ENCODE assay signal across 10 cellular contexts in the genomic region with DNA sequence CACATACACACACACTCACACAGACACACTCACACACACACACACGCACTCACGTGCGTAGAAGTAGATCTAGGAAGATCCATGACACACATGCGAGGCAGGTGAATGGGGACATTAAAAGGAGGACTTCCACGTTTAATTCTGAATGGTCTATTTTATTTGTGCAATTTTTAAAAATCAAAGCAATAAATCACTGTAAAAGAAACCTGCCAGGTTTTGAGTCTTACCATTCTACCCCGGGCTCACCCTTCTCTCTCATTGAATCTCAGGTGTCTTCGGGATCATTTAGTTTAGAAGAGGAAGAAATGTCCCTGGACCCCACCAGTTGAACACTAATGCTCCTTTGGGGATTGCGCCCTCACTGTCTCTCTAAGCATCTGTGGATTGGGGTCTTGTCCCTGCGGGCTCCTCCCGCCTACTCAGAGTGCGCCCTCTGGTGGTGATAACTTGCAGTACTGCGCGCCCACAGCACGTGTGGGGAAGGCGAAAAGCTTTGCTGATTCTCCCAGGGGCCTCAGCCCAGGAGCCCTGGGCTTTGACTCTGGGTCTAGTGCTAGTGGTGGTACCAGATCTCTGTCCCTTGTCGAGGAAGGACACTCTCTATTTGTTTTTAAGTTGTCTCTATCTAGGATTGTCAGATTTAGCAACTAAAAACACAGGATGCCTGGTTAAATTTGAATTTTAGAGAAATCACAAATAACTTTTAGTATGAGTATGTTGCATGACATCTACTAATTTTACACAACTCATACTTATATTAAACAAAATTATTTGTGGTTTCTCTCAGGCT. TPM values are rescaled to one million over a fixed set of nuclear protein-coding genes. Genes with fewer than 3 reads are reported as not detected.
DNase-seq lines count a peak whose midpoint lies in the region; ATAC-seq and TF ChIP-seq lines count a peak whose summit lies in the region.
"Had no signal": no experiment of that assay in that cellular context is flagged by ENCODE, and none has a peak within 500 bp of the region (broad histone marks: within the 10 kb centered on the region; RNA-seq: fewer than 3 reads in every experiment).

No MANE protein-coding gene starts in this region.

- POLR2A ChIA-PET in activated CD8-positive, alpha-beta T cell treated with anti-CD3 and anti-CD28 coated beads for 36 hours (lab: Charles Lee) = interaction anchor here (0.6 kb wide), 1 partner anchor 10 kb away, joined by 3 read pairs; no protein-coding TSS in a partner anchor

- CTCF ChIA-PET in activated CD8-positive, alpha-beta T cell treated with anti-CD3 and anti-CD28 coated beads for 36 hours (lab: Charles Lee) = interaction anchor here (0.5 to 1.5 kb wide), 7 partner anchors 12 to 341 kb away, joined by 3 to 4 read pairs (median 3); no protein-coding TSS in a partner anchor

- TF ChIP-seq CTCF in activated CD8-positive, alpha-beta T cell treated with anti-CD3 and anti-CD28 coated beads for 36 hours (IDR thresholded peaks at IDR 0.05) = peak; percentile 75
- TF ChIP-seq CTCF in esophagus squamous epithelium (IDR thresholded peaks at IDR 0.05) (peak in 5 of 6 experiments; percentile 34 to 67 (median 45)), retinal pigment epithelial cell (conservative IDR thresholded peaks at IDR 0.05; ENCODE audit: low read depth, low read length) (peak; percentile 90)

- peaks cover 3% of the 10 kb centered on the region for H3K36me3 Mint-ChIP-seq in activated CD8-positive, alpha-beta T cell treated with anti-CD3 and anti-CD28 coated beads for 36 hours (ENCODE audit: low read depth)

- peaks cover 3% of the 10 kb centered on the region for H3K27me3 Mint-ChIP-seq in activated CD8-positive, alpha-beta T cell treated with anti-CD3 and anti-CD28 coated beads for 36 hours

- H3K9me3 Mint-ChIP-seq in activated CD8-positive, alpha-beta T cell treated with anti-CD3 and anti-CD28 coated beads for 36 hours = peaks cover 22% of the 10 kb centered on the region

- H3K27ac Mint-ChIP-seq in activated CD8-positive, alpha-beta T cell treated with anti-CD3 and anti-CD28 coated beads for 36 hours = no peak overlapping the region

- peak; percentile 65 for ATAC-seq in activated CD8-positive, alpha-beta T cell treated with anti-CD3 and anti-CD28 coated beads for 36 hours
- ATAC-seq in GM19035 (IDR thresholded peaks at IDR 0.05; ENCODE audit: unreplicated experiment) = no peak
- ATAC-seq: naive thymus-derived CD8-positive, alpha-beta T cell had no signal

- peak; percentile 66 for DNase-seq in GM03348 (ENCODE audit: low spot score)
- DNase-seq in Jurkat, Clone E6-1 (ENCODE audit: low read depth, low spot score) = peak; percentile 41
- peak; percentile 67 for DNase-seq in activated CD8-positive, alpha-beta T cell treated with anti-CD3 and anti-CD28 coated beads for 36 hours
- DNase-seq in esophagus squamous epithelium (lab: John Stamatoyannopoulos, UW) = no peak
- DNase-seq in retinal pigment epithelial cell (ENCODE audit: low read depth) = no peak
- no peak for DNase-seq in cortex of kidney (lab: John Stamatoyannopoulos, UW)
- no peak for DNase-seq in NCI-H2081 treated with DMSO at 0.1 percent for 48 hours (lab: John Stamatoyannopoulos, UW)

- H3K27ac ChIP-seq in esophagus squamous epithelium = no peak overlapping the region
- H3K27ac ChIP-seq: SK-N-MC had no signal

- H3K4me1 ChIP-seq in esophagus squamous epithelium = no peaks in the 10 kb centered on the region

- intact Hi-C loops in activated CD8-positive, alpha-beta T cell treated with anti-CD3 and anti-CD28 coated beads for 36 hours (cut with micrococcal nuclease) = no loop called here
- intact Hi-C loops in esophagus squamous epithelium (cut with DNase I) = no loop called here

- no peaks in the 10 kb centered on the region for H3K27me3 ChIP-seq in esophagus squamous epithelium

- no peak overlapping the region for H3K4me3 Mint-ChIP-seq in activated CD8-positive, alpha-beta T cell treated with anti-CD3 and anti-CD28 coated beads for 36 hours
- H3K4me3 Mint-ChIP-seq: naive thymus-derived CD8-positive, alpha-beta T cell had no signal

- peaks cover 0 to 17% (median 12%) of the 10 kb centered on the region in 3 donors for H3K9me3 ChIP-seq in esophagus squamous epithelium

- H3K4me3 ChIP-seq in Jurkat, Clone E6-1 (ENCODE audit: low read length) = no peak overlapping the region
- no peak overlapping the region for H3K4me3 ChIP-seq in esophagus squamous epithelium
- no peak overlapping the region for H3K4me3 ChIP-seq in retinal pigment epithelial cell (ENCODE audit: low read length)
- H3K4me3 ChIP-seq: SK-N-MC had no signal

- WGBS in esophagus squamous epithelium, 2 donors = 59 to 60% methylated on average over 15 to 16 of the region's 16 CpGs

- H3K36me3 ChIP-seq in esophagus squamous epithelium = no peaks in the 10 kb centered on the region

- H3K4me1 Mint-ChIP-seq in activated CD8-positive, alpha-beta T cell treated with anti-CD3 and anti-CD28 coated beads for 36 hours (ENCODE audit: low read depth) = no peaks in the 10 kb centered on the region

- no peak for TF ChIP-seq POLR2A in esophagus squamous epithelium (IDR thresholded peaks at IDR 0.05)

RNA-seq across cellular contexts. Expression of a gene that starts 34.8 kb away (rescaled TPM):
- 30.4 TPM for polyA plus RNA-seq in Jurkat, Clone E6-1 (2012; ENCODE audit: insufficient read depth, insufficient read length)
- total RNA-seq in activated CD8-positive, alpha-beta T cell treated with anti-CD3 and anti-CD28 coated beads for 36 hours = 10 to 100 TPM; 28.1 to 28.7 TPM
- total RNA-seq in esophagus squamous epithelium = 10 to 100 TPM; 13.8 to 43.1 (median 20.2) TPM

Comparison
In these comparisons a context has a peak if more than half of its experiments do, and no peak if none do; other contexts are left out.
1. DNase-seq: peak in GM03348 (single experiment), Jurkat, Clone E6-1 (single experiment) and activated CD8-positive, alpha-beta T cell treated with anti-CD3 and anti-CD28 coated beads for 36 hours (single experiment); none in esophagus squamous epithelium (single experiment), retinal pigment epithelial cell (single experiment), cortex of kidney (single experiment) and NCI-H2081 treated with DMSO at 0.1 percent for 48 hours (single experiment).
2. Peak in every context shown above with its lines, with median percentiles within 50 percentile points of each other: CTCF ChIP-seq.